13 cellular contexts compared by ENCODE assay signal in the genomic region with DNA sequence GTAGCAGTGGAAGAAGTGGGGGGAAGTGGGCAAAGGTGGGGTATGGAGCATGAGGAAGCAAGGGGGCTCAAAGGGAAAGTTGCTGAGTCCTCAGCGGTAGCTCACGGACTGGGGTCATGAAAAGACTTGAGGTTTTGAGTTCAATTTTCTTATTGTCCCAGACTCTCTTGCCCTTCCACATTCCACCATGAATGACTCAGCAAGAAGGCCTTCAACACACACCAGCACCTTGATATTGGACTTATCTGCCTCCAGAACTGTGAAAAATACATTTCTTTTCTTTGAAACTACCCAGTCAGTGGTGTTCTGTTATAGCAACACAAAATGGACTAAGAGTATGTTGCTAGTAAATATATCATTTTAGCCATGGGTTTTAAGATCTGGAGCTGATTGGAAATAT. TPM values are rescaled to one million over a fixed set of nuclear protein-coding genes. Genes with fewer than 3 reads are reported as not detected.
DNase-seq lines count a peak whose midpoint lies in the region; TF ChIP-seq lines count a peak whose summit lies in the region.
"Had no signal": no experiment of that assay in that cellular context is flagged by ENCODE, and none has a peak within 500 bp of the region (broad histone marks: within the 10 kb centered on the region; RNA-seq: fewer than 3 reads in every experiment).

No MANE protein-coding gene starts in this region.

- POLR2A ChIA-PET in PC-9 (lab: Charles Lee; ENCODE audit: unreplicated experiment), result interaction anchor here (0.5 to 1.5 kb wide), 6 partner anchors 35 to 829 kb away, joined by 3 to 8 read pairs (median 7); a partner anchor contains a TSS

- H3F3A ChIP-seq in PC-9 (ENCODE audit: insufficient read depth, low read depth), result peaks cover 53% of the 10 kb centered on the region

- H3K4me1 ChIP-seq in PC-9 (replicated peaks; ENCODE audit: insufficient read depth) (peaks cover 55% of the 10 kb centered on the region), esophagus (ENCODE audit: control insufficient read depth in 2 of 2, insufficient read depth in 2 of 2, low read length in 1 of 2) (peaks cover 0 to 2% of the 10 kb centered on the region in 2 donors)
- H3K4me1 ChIP-seq: spleen had no signal

- peak overlapping the region; percentile 39 for H2AFZ ChIP-seq in PC-9

- TF ChIP-seq CTCF in PC-9 (conservative IDR thresholded peaks at IDR 0.05), result no peak

- H3K36me3 ChIP-seq in PC-9 (ENCODE audit: low read depth) (no peaks in the 10 kb centered on the region), esophagus (ENCODE audit: control insufficient read depth in 2 of 2, insufficient read depth in 2 of 2, low read length in 1 of 2) (no peaks in the 10 kb centered on the region)
- H3K36me3 ChIP-seq: spleen had no signal

- CTCF ChIA-PET in PC-9 (lab: Charles Lee), result interaction anchor here (0.5 to 2.5 kb wide), 4 partner anchors 17 to 829 kb away, joined by 3 to 14 read pairs (median 4); a partner anchor contains a TSS

- WGBS in esophagus, 2 donors, result 52 to 63% methylated on average over 2 of the region's 2 CpGs

- no peaks in the 10 kb centered on the region for H3K9me2 ChIP-seq in PC-9 (ENCODE audit: insufficient read depth)

- H3K4me2 ChIP-seq in PC-9, result peak overlapping the region; percentile 67

- no TSS peak for BruUV-seq in PC-9 (replicated peaks; lab: Mats Ljungman, UMichigan)

- DNase-seq in GM03348 (ENCODE audit: low spot score) (peak; percentile 19), PC-9 (peak; percentile 71 to 92), renal cortical epithelial cell (ENCODE audit: low read depth) (peak; percentile 61), NCI-H2029 treated with DMSO at 0.1 percent for 48 hours (lab: John Stamatoyannopoulos, UW) (no peak), COLO668 (lab: John Stamatoyannopoulos, UW; ENCODE audit: unreplicated experiment) (no peak), cerebellum (ENCODE audit: low spot score) (no peak)
- DNase-seq: activated CD8-positive, alpha-beta memory T cell treated with anti-CD3 and anti-CD28 coated beads, Interleukin-2, amount 50 U/mL, for 4 hours; COR-L47; midbrain; NCI-H1105; NCI-H345 had no signal

- peak overlapping the region; percentile 95 for H3K27ac ChIP-seq in PC-9
- H3K27ac ChIP-seq in esophagus (ENCODE audit: low read depth in 2 of 2, low read length in 1 of 2), result peak overlapping the region; percentile 67 to 92
- H3K27ac ChIP-seq: spleen had no signal

- intact Hi-C loops in PC-9 (cut with micrococcal nuclease; ENCODE audit: unreplicated experiment), result loop anchor here (1.0 to 10.0 kb wide), 10 partner anchors 8 to 824 kb away; a partner anchor contains a TSS

- no peaks in the 10 kb centered on the region for H4K20me1 ChIP-seq in PC-9 (ENCODE audit: insufficient read depth)

- H3K4me3 ChIP-seq in PC-9 (peak overlapping the region; percentile 23; the same call in 1 of the 2 replicates), esophagus (ENCODE audit: low read depth in 1 of 2, low read length in 2 of 2) (no peak overlapping the region)
- H3K4me3 ChIP-seq: spleen had no signal

- H3K9me3 ChIP-seq in PC-9 (ENCODE audit: insufficient read depth, low read depth), result no peaks in the 10 kb centered on the region
- no peaks in the 10 kb centered on the region for H3K9me3 ChIP-seq in esophagus (ENCODE audit: control insufficient read depth in 2 of 2, insufficient read depth in 1 of 2, low read depth in 1 of 2, low read length in 1 of 2)
- H3K9me3 ChIP-seq: spleen had no signal

- H3K27me3 ChIP-seq in PC-9 (ENCODE audit: insufficient read depth, low read depth), result no peaks in the 10 kb centered on the region
- H3K27me3 ChIP-seq in esophagus (ENCODE audit: control insufficient read depth in 1 of 2, insufficient read depth in 2 of 2, low read length in 2 of 2), result no peaks in the 10 kb centered on the region
- H3K27me3 ChIP-seq: spleen had no signal

- H3K79me2 ChIP-seq in PC-9 (ENCODE audit: low read depth), result no peaks in the 10 kb centered on the region

RNA-seq across cellular contexts. Expression of a gene that starts 17.3 kb away (rescaled TPM):
- total RNA-seq in PC-9 (2021) (31.6 and 36.9 TPM in 2 replicates), renal cortical epithelial cell (1.8 and 2.6 TPM in 2 replicates), cerebellum (0.18 TPM)
- polyA plus RNA-seq in esophagus, result 10 to 100 TPM; 24.3 to 25.1 TPM

RNA-seq across cellular contexts. Expression of a gene that starts 32.1 kb away (rescaled TPM):
- 76.9 and 80.0 TPM in 2 replicates for total RNA-seq in PC-9 (2021)
- 10 to 100 TPM; 11.7 to 18.2 TPM for polyA plus RNA-seq in esophagus
- total RNA-seq in renal cortical epithelial cell, result 67.9 and 68.2 TPM in 2 replicates
- 48.7 TPM for total RNA-seq in cerebellum

Comparison
In these comparisons a context has a peak if more than half of its experiments do, and no peak if none do; other contexts are left out.
1. DNase-seq: peak in GM03348 (single experiment), PC-9 (2 of 2) and renal cortical epithelial cell (single experiment); none in NCI-H2029 treated with DMSO at 0.1 percent for 48 hours (single experiment), COLO668 (single experiment) and cerebellum (single experiment).